ENCODE assay signal across 26 cellular contexts in the genomic region with DNA sequence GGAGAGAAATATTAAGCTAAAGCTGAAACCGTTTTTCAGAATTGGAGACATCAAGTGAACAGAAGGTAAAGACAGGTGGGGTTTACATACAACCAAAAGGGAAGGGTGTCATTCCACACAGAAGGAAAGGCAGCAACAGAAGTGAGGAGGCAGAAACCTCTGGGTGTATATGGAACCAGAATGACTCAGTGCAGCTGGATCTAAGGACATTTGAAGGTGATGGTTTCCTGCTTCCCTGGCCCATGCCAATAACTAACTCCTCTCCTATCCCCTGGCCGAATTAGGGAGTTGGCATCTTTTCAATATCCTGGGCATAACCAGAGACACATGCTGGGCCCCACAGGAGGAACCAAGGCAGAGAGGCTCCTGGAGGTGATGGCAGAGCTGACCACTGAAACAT. TPM values are rescaled to one million over a fixed set of nuclear protein-coding genes. Genes with fewer than 3 reads are reported as not detected.
DNase-seq lines count a peak whose midpoint lies in the region; ATAC-seq, FAIRE-seq and TF ChIP-seq lines count a peak whose summit lies in the region.
"Had no signal": no experiment of that assay in that cellular context is flagged by ENCODE, and none has a peak within 500 bp of the region (broad histone marks: within the 10 kb centered on the region; RNA-seq: fewer than 3 reads in every experiment).

No MANE protein-coding gene starts in this region.

- peaks cover 3% of the 10 kb centered on the region; the same call in 2 of the 3 replicates for H3K36me3 ChIP-seq in K562 (ENCODE audit: control insufficient read depth, insufficient read depth, low read length)
- H3K36me3 ChIP-seq: uterus, WERI-Rb-1 had no signal

- intact Hi-C loops in activated CD4-positive, alpha-beta T cell treated with anti-CD3 and anti-CD28 coated beads, Interleukin-2, amount 10 ng/mL, durations not matched to agents 24 days and 14 days (cut with micrococcal nuclease), result no loop called here
- intact Hi-C loops in activated CD4-positive, alpha-beta T cell treated with anti-CD3 and anti-CD28 coated beads for 36 hours (cut with DNase I, micrococcal nuclease), result no loop called here
- intact Hi-C loops in K562 (cut with micrococcal nuclease), result no loop called here
- intact Hi-C loops in activated naive CD4-positive, alpha-beta T cell treated with anti-CD3 and anti-CD28 coated beads for 36 hours (cut with micrococcal nuclease), result loop anchor here (10.0 kb wide), 1 partner anchor 555 kb away; the partner anchor contains the start of gene TUBA1C

- peaks cover 17% of the 10 kb centered on the region for H3K4me1 Mint-ChIP-seq in activated CD4-positive, alpha-beta T cell treated with anti-CD3 and anti-CD28 coated beads, Interleukin-2, amount 10 ng/mL, durations not matched to agents 24 days and 14 days
- peaks cover 22% of the 10 kb centered on the region for H3K4me1 Mint-ChIP-seq in activated CD4-positive, alpha-beta T cell treated with anti-CD3 and anti-CD28 coated beads for 36 hours
- peaks cover 24% of the 10 kb centered on the region for H3K4me1 Mint-ChIP-seq in neural crest cell
- peaks cover 23% of the 10 kb centered on the region for H3K4me1 Mint-ChIP-seq in activated naive CD4-positive, alpha-beta T cell treated with anti-CD3 and anti-CD28 coated beads for 36 hours (ENCODE audit: low read depth)

- no peaks in the 10 kb centered on the region for H3K27me3 ChIP-seq in K562 (ENCODE audit: control insufficient read depth in 2 of 2, insufficient read depth in 2 of 2, low read length in 2 of 2)
- H3K27me3 ChIP-seq: BLaER1 treated with 17β-estradiol and CSF1 and Interleukin-3, amounts not matched to agents 10 nM and 100 nM; brain microvascular endothelial cell; left lung; uterus had no signal

- peak overlapping the region; percentile 58 for H3K27ac Mint-ChIP-seq in activated CD4-positive, alpha-beta T cell treated with anti-CD3 and anti-CD28 coated beads, Interleukin-2, amount 10 ng/mL, durations not matched to agents 24 days and 14 days
- H3K27ac Mint-ChIP-seq in activated CD4-positive, alpha-beta T cell treated with anti-CD3 and anti-CD28 coated beads for 36 hours, result no peak overlapping the region
- no peak overlapping the region for H3K27ac Mint-ChIP-seq in neural crest cell (ENCODE audit: unreplicated experiment)
- no peak overlapping the region for H3K27ac Mint-ChIP-seq in activated naive CD4-positive, alpha-beta T cell treated with anti-CD3 and anti-CD28 coated beads for 36 hours
- H3K27ac Mint-ChIP-seq: activated CD4-positive, alpha-beta memory T cell treated with anti-CD3 and anti-CD28 coated beads for 36 hours had no signal

- no peak overlapping the region for H3K4me3 Mint-ChIP-seq in activated CD4-positive, alpha-beta T cell treated with anti-CD3 and anti-CD28 coated beads, Interleukin-2, amount 10 ng/mL, durations not matched to agents 24 days and 14 days
- H3K4me3 Mint-ChIP-seq in activated CD4-positive, alpha-beta T cell treated with anti-CD3 and anti-CD28 coated beads for 36 hours, result no peak overlapping the region
- peak overlapping the region; percentile 11 for H3K4me3 Mint-ChIP-seq in neural crest cell
- no peak overlapping the region for H3K4me3 Mint-ChIP-seq in activated naive CD4-positive, alpha-beta T cell treated with anti-CD3 and anti-CD28 coated beads for 36 hours
- H3K4me3 Mint-ChIP-seq: activated CD4-positive, alpha-beta memory T cell treated with anti-CD3 and anti-CD28 coated beads for 36 hours; T-helper 1 cell treated with Interleukin-12 subunit alpha and Interleukin-12 subunit beta and Interleukin-4 antibody, amounts not matched to agents 30 μg/mL and 1 μg/mL, for 36 hours had no signal

- TF ChIP-seq CTCF in K562 (IDR thresholded peaks at IDR 0.05 in 2 of 3, conservative IDR thresholded peaks at IDR 0.05 in 1 of 3; ENCODE audit: insufficient read depth in 2 of 3, low read depth in 1 of 3, low read length in 3 of 3) (no peak), neural crest cell (conservative IDR thresholded peaks at IDR 0.05) (no peak), coronary artery (IDR thresholded peaks at IDR 0.05) (no peak)

- H3K9me3 Mint-ChIP-seq in activated CD4-positive, alpha-beta T cell treated with anti-CD3 and anti-CD28 coated beads, Interleukin-2, amount 10 ng/mL, durations not matched to agents 24 days and 14 days, result no peaks in the 10 kb centered on the region
- H3K9me3 Mint-ChIP-seq in activated CD4-positive, alpha-beta T cell treated with anti-CD3 and anti-CD28 coated beads for 36 hours (ENCODE audit: low read depth), result no peaks in the 10 kb centered on the region
- no peaks in the 10 kb centered on the region for H3K9me3 Mint-ChIP-seq in neural crest cell
- no peaks in the 10 kb centered on the region for H3K9me3 Mint-ChIP-seq in activated naive CD4-positive, alpha-beta T cell treated with anti-CD3 and anti-CD28 coated beads for 36 hours
- H3K9me3 Mint-ChIP-seq: activated CD4-positive, alpha-beta memory T cell treated with anti-CD3 and anti-CD28 coated beads for 36 hours; IgD-negative memory B cell; T-helper 1 cell treated with Interleukin-12 subunit alpha and Interleukin-12 subunit beta and Interleukin-4 antibody, amounts not matched to agents 30 μg/mL and 1 μg/mL, for 36 hours had no signal

- WGBS in K562 (ENCODE audit: insufficient coverage, low coverage, missing lambda C conversion rate), result 13% methylated on average over 2 of the region's 2 CpGs

- peak; percentile 48 for FAIRE-seq in K562 (lab: Jason Lieb, UNC)
- FAIRE-seq: D721Med, GM18507 had no signal

- H3K79me2 ChIP-seq in K562 (ENCODE audit: control insufficient read depth, insufficient read depth, low read length), result no peaks in the 10 kb centered on the region; the same call in 2 of the 3 replicates

- 0 out of 2 replicates have a peak, but pooled peaks cover 3% of the 10 kb centered on the region for H4K20me1 ChIP-seq in K562 (replicated peaks; ENCODE audit: control insufficient read depth, insufficient read depth, low read length)

- no peaks in the 10 kb centered on the region for H3K9me1 ChIP-seq in K562 (ENCODE audit: control insufficient read depth, insufficient read depth, low read length)

- H3K27me3 Mint-ChIP-seq in activated CD4-positive, alpha-beta T cell treated with anti-CD3 and anti-CD28 coated beads, Interleukin-2, amount 10 ng/mL, durations not matched to agents 24 days and 14 days, result no peaks in the 10 kb centered on the region
- no peaks in the 10 kb centered on the region for H3K27me3 Mint-ChIP-seq in activated CD4-positive, alpha-beta T cell treated with anti-CD3 and anti-CD28 coated beads for 36 hours
- H3K27me3 Mint-ChIP-seq in neural crest cell (ENCODE audit: low read depth), result no peaks in the 10 kb centered on the region
- H3K27me3 Mint-ChIP-seq in activated naive CD4-positive, alpha-beta T cell treated with anti-CD3 and anti-CD28 coated beads for 36 hours (ENCODE audit: low read depth), result no peaks in the 10 kb centered on the region
- H3K27me3 Mint-ChIP-seq: activated CD4-positive, alpha-beta memory T cell treated with anti-CD3 and anti-CD28 coated beads for 36 hours; IgD-negative memory B cell had no signal

- H3K9me3 ChIP-seq in K562 (replicated peaks; ENCODE audit: control insufficient read depth, insufficient read depth, low read depth, low read length), result no peaks in the 10 kb centered on the region
- H3K9me3 ChIP-seq: left lung, uterus had no signal

- no peak for TF ChIP-seq RAD21 in K562 (CRISPR knock-in tag; conservative IDR thresholded peaks at IDR 0.05 in 1 of 2, IDR thresholded peaks at IDR 0.05 in 1 of 2)

- in situ Hi-C loops in K562 (cut with MboI), result no loop called here

- no peak for TF ChIP-seq EP300 in K562 (IDR thresholded peaks at IDR 0.05; ENCODE audit: low read length)

- TF ChIP-seq POLR2A in K562 (conservative IDR thresholded peaks at IDR 0.05), result no peak

- POLR2A ChIA-PET in activated CD4-positive, alpha-beta T cell treated with anti-CD3 and anti-CD28 coated beads for 36 hours (lab: Charles Lee), result interaction anchor here (0.6 kb wide), 1 partner anchor 21 kb away, joined by 4 read pairs; no protein-coding TSS in a partner anchor
- POLR2A ChIA-PET in K562 (lab: Yijun Ruan, JAX), result interaction anchor here (0.7 to 1.8 kb wide), 3 partner anchors 9 to 76 kb away, joined by 4 to 9 read pairs (median 4); partner anchors contain the start of gene NCKAP5L

- H3K4me2 ChIP-seq in K562 (ENCODE audit: insufficient read depth, low read length), result no peak overlapping the region

- peaks cover 2 to 5% of the 10 kb centered on the region in 2 experiments; a peak in 2 of 5 replicates for H3K4me1 ChIP-seq in K562 (replicated peaks in 1 of 2; ENCODE audit: control insufficient read depth in 2 of 2, insufficient read depth in 2 of 2, low read length in 2 of 2)
- H3K4me1 ChIP-seq: uterus had no signal

- no peaks in the 10 kb centered on the region for H3K36me3 Mint-ChIP-seq in activated CD4-positive, alpha-beta T cell treated with anti-CD3 and anti-CD28 coated beads, Interleukin-2, amount 10 ng/mL, durations not matched to agents 24 days and 14 days (ENCODE audit: low read depth)
- peaks cover 2% of the 10 kb centered on the region for H3K36me3 Mint-ChIP-seq in activated CD4-positive, alpha-beta T cell treated with anti-CD3 and anti-CD28 coated beads for 36 hours (ENCODE audit: low read depth)
- peaks cover 8% of the 10 kb centered on the region for H3K36me3 Mint-ChIP-seq in neural crest cell (ENCODE audit: low read depth)
- peaks cover 4% of the 10 kb centered on the region for H3K36me3 Mint-ChIP-seq in activated naive CD4-positive, alpha-beta T cell treated with anti-CD3 and anti-CD28 coated beads for 36 hours (ENCODE audit: low read depth)

- no peak for ATAC-seq in activated CD4-positive, alpha-beta T cell treated with anti-CD3 and anti-CD28 coated beads for 36 hours
- no peak for ATAC-seq in K562
- ATAC-seq: left lung had no signal

- H3K27ac ChIP-seq in K562 (ENCODE audit: extremely low read depth, low read depth, low read length) (no peak overlapping the region), coronary artery (no peak overlapping the region)
- H3K27ac ChIP-seq: brain microvascular endothelial cell, uterus, WERI-Rb-1 had no signal

- no peak overlapping the region for H2AFZ ChIP-seq in K562 (ENCODE audit: low read depth, low read length)

- no peak overlapping the region; a peak in 1 of 4 replicates for H3K9ac ChIP-seq in K562 (ENCODE audit: insufficient read depth in 1 of 2, low read depth in 2 of 2, low read length in 2 of 2)

- CTCF ChIA-PET in activated CD4-positive, alpha-beta T cell treated with anti-CD3 and anti-CD28 coated beads for 36 hours (lab: Charles Lee), result interaction anchor here (0.7 to 1.2 kb wide), 5 partner anchors 23 to 251 kb away, joined by 3 to 4 read pairs (median 3); partner anchors contain the start of gene BCDIN3D
- CTCF ChIA-PET in K562 (lab: Yijun Ruan, JAX; ENCODE audit: low intra/inter-chr PET ratio), result no interaction called here
- CTCF ChIA-PET in activated naive CD4-positive, alpha-beta T cell treated with anti-CD3 and anti-CD28 coated beads for 36 hours (lab: Charles Lee), result interaction anchor here (0.7 to 2.9 kb wide), 6 partner anchors 19 to 236 kb away, joined by 3 to 13 read pairs (median 4); no protein-coding TSS in a partner anchor

- H3K4me3 ChIP-seq in K562 (no peak overlapping the region), coronary artery (no peak overlapping the region)
- H3K4me3 ChIP-seq: BLaER1 treated with 17β-estradiol and CSF1 and Interleukin-3, amounts not matched to agents 10 nM and 100 nM; left lung; uterus had no signal

- no peak for DNase-seq in activated CD4-positive, alpha-beta T cell treated with anti-CD3 and anti-CD28 coated beads, Interleukin-2, amount 10 ng/mL, durations not matched to agents 24 days and 14 days
- no peak for DNase-seq in activated CD4-positive, alpha-beta T cell treated with anti-CD3 and anti-CD28 coated beads for 36 hours
- DNase-seq in ELR (ENCODE audit: low read depth) (peak; percentile 18), K562 (ENCODE audit: extremely low read depth in 1 of 4, low spot score in 3 of 4) (no peak), neural crest cell (ENCODE audit: low read depth, low spot score) (no peak), coronary artery (ENCODE audit: low spot score) (no peak), kidney tubule cell (ENCODE audit: low spot score) (no peak)
- no peak for DNase-seq in activated naive CD4-positive, alpha-beta T cell treated with anti-CD3 and anti-CD28 coated beads for 36 hours
- DNase-seq: activated CD4-positive, alpha-beta memory T cell treated with anti-CD3 and anti-CD28 coated beads for 36 hours; brain microvascular endothelial cell; cortex of kidney; head of caudate nucleus; left lung; MM.1S; NCI-H1436 treated with DMSO at 0.1 percent for 48 hours; NCI-H2171; NCI-H526 treated with DMSO at 0.1 percent for 48 hours; SHP77; stimulated activated CD4-positive, alpha-beta T cell treated with anti-CD3 and anti-CD28 coated beads, Interleukin-15, amount 100 ng/mL, for 24 hours; uterus; WERI-Rb-1 had no signal

- BruUV-seq in K562 (replicated peaks; lab: Mats Ljungman, UMichigan), result no TSS peak

RNA-seq across cellular contexts. Expression of gene NCKAP5L, which starts 8.4 kb away (rescaled TPM):
- 4.8 and 5.0 TPM in 2 replicates for total RNA-seq in activated CD4-positive, alpha-beta T cell treated with anti-CD3 and anti-CD28 coated beads, Interleukin-2, amount 10 ng/mL, durations not matched to agents 24 days and 14 days
- total RNA-seq in activated CD4-positive, alpha-beta T cell treated with anti-CD3 and anti-CD28 coated beads for 36 hours, result 1 to 10 TPM; 4.3 to 4.5 TPM
- 15.1 and 38.6 TPM in 2 replicates for total RNA-seq in K562 (2011; cell fraction: chromatin; rRNA removed; ENCODE audit: low replicate concordance)
- 21.6 and 25.2 TPM in 2 replicates for total RNA-seq in K562 (2011; cell fraction: nucleolus; rRNA removed)
- total RNA-seq in K562 (2011; cell fraction: nucleoplasm; rRNA removed), result 21.0 and 24.7 TPM in 2 replicates
- total RNA-seq in K562 (2014; rRNA removed) (7.3 and 9.4 TPM in 2 replicates), K562 (2014; rRNA removed; fragmentation: Illumina TruSeq; extraction: Trizol) (1.4 and 2.1 TPM in 2 replicates), K562 (2015; rRNA removed; fragmentation: Illumina TruSeq; extraction: Trizol) (4.7 and 4.9 TPM in 2 replicates), K562 (2021) (13.4 and 14.4 TPM in 2 replicates), neural crest cell (40.8 and 45.0 TPM in 2 replicates)
- polyA plus RNA-seq in K562 (2011; rRNA removed) (1.7 and 3.6 TPM in 2 replicates), K562 (2014; fragmentation: Illumina TruSeq; extraction: Trizol) (3.7 and 7.7 TPM in 2 replicates), K562 (2014; fragmentation: Nextera tagmentation; extraction: Ambion mirVana) (under 1 TPM; 0.01 to 0.04 TPM), K562 (2014; rRNA removed) (4.8 and 6.3 TPM in 2 replicates)
- 2.0 and 3.8 TPM in 2 replicates for polyA plus RNA-seq in K562 (2011; cell fraction: cytosol; rRNA removed)
- polyA plus RNA-seq in K562 (2011; cell fraction: nucleus; rRNA removed), result 7.3 and 13.2 TPM in 2 replicates
- 6.2 and 8.4 TPM in 2 replicates for polyA plus RNA-seq in K562 (2012)
- polyA minus RNA-seq in K562 (2011; rRNA and poly(A)+ RNA removed), result 5.1 and 5.7 TPM in 2 replicates
- 5.6 and 7.4 TPM in 2 replicates for polyA minus RNA-seq in K562 (2011; cell fraction: cytosol; rRNA and poly(A)+ RNA removed)
- polyA minus RNA-seq in K562 (2011; cell fraction: nucleus; rRNA and poly(A)+ RNA removed), result 8.1 and 10.1 TPM in 2 replicates
- total RNA-seq in activated naive CD4-positive, alpha-beta T cell treated with anti-CD3 and anti-CD28 coated beads for 36 hours, result 1 to 10 TPM; 2.8 TPM

RNA-seq across cellular contexts. Expression of gene BCDIN3D, which starts 23.1 kb away (rescaled TPM):
- total RNA-seq in activated CD4-positive, alpha-beta T cell treated with anti-CD3 and anti-CD28 coated beads, Interleukin-2, amount 10 ng/mL, durations not matched to agents 24 days and 14 days, result 2.9 and 3.5 TPM in 2 replicates
- 1 to 10 TPM; 5.5 to 5.6 TPM for total RNA-seq in activated CD4-positive, alpha-beta T cell treated with anti-CD3 and anti-CD28 coated beads for 36 hours
- 6.1 and 8.1 TPM in 2 replicates for total RNA-seq in K562 (2011; cell fraction: chromatin; rRNA removed; ENCODE audit: low replicate concordance)
- total RNA-seq in K562 (2011; cell fraction: nucleolus; rRNA removed), result 10.5 and 11.7 TPM in 2 replicates
- total RNA-seq in K562 (2011; cell fraction: nucleoplasm; rRNA removed), result 9.2 and 11.8 TPM in 2 replicates
- total RNA-seq in K562 (2014; rRNA removed), result 3.7 and 4.3 TPM in 2 replicates
- 4.4 and 4.6 TPM in 2 replicates for total RNA-seq in K562 (2014; rRNA removed; fragmentation: Illumina TruSeq; extraction: Trizol)
- total RNA-seq in K562 (2015; rRNA removed; fragmentation: Illumina TruSeq; extraction: Trizol), result 4.9 TPM in 2 replicates
- total RNA-seq in K562 (2021), result 5.1 and 5.6 TPM in 2 replicates
- polyA plus RNA-seq in K562 (2011; rRNA removed), result 3.7 and 5.6 TPM in 2 replicates
- polyA plus RNA-seq in K562 (2011; cell fraction: cytosol; rRNA removed), result 3.5 and 4.3 TPM in 2 replicates
- 2.3 and 3.5 TPM in 2 replicates for polyA plus RNA-seq in K562 (2011; cell fraction: nucleus; rRNA removed)
- 4.0 and 5.4 TPM in 2 replicates for polyA plus RNA-seq in K562 (2012)
- 5.1 and 5.9 TPM in 2 replicates for polyA plus RNA-seq in K562 (2014; fragmentation: Illumina TruSeq; extraction: Trizol)
- 1 to 10 TPM; 6.3 to 6.9 TPM for polyA plus RNA-seq in K562 (2014; fragmentation: Nextera tagmentation; extraction: Ambion mirVana)
- 5.2 and 5.8 TPM in 2 replicates for polyA plus RNA-seq in K562 (2014; rRNA removed)
- 4.7 and 5.3 TPM in 2 replicates for polyA minus RNA-seq in K562 (2011; rRNA and poly(A)+ RNA removed)
- polyA minus RNA-seq in K562 (2011; cell fraction: cytosol; rRNA and poly(A)+ RNA removed), result 1.1 and 1.9 TPM in 2 replicates
- 2.7 and 4.7 TPM in 2 replicates for polyA minus RNA-seq in K562 (2011; cell fraction: nucleus; rRNA and poly(A)+ RNA removed)
- 7.9 and 9.6 TPM in 2 replicates for total RNA-seq in neural crest cell
- 1 to 10 TPM; 2.4 to 4.1 TPM for total RNA-seq in activated naive CD4-positive, alpha-beta T cell treated with anti-CD3 and anti-CD28 coated beads for 36 hours
